In the genomic region with DNA sequence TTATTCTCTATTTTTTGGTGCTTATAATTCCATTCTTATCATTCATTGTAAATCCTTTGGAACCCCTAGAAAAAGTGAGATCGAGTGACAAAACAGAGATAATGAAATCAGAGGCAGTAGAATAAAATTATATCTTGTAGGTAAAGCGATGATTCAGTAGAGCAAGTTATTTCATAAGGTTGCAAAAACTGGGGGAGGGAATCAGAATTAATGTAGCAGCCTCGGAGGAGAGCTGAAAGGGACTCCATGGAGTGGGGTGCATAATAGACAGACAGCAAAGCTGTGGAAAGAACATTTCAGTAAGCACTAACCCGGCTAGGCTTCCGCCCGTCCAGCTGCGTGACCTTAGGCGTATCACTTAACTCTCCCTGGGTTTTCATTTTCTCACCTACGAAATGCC, we compare ENCODE assay signal across 7 cellular contexts.
"Had no signal": no experiment of that assay in that cellular context is flagged by ENCODE, and none has a peak within 500 bp of the region (broad histone marks: within the 10 kb centered on the region; RNA-seq: fewer than 3 reads in every experiment).

No MANE protein-coding gene starts in this region.

- DNase-seq: IMR-90, KBM-7, KG1 had no signal

- H3K4me3 ChIP-seq: K562 had no signal

- ATAC-seq: HepG2, K562 had no signal

- H3K4me2 ChIP-seq: KMS-11 had no signal

- H3K27ac ChIP-seq: HL-60, KMS-11 had no signal
